In genomic region chr16:30633526-30633925, GRCh38 we compare ENCODE assay signal across 2 cellular contexts.
TF ChIP-seq lines count a peak whose summit lies in the region.

No MANE protein-coding gene starts in this region.

TF ChIP-seq in SK-N-SH, 30 proteins besides CTCF, POLR2A, EP300 and RAD21:
- no peak for TF ChIP-seq IRF3 (IDR thresholded peaks at IDR 0.05; ENCODE audit: low read depth, low read length)
- TF ChIP-seq SMC3 (IDR thresholded peaks at IDR 0.05; ENCODE audit: low read depth, low read length), result no peak
- no peak for TF ChIP-seq USF2 (IDR thresholded peaks at IDR 0.05; ENCODE audit: borderline replicate concordance, low read depth, low read length)
- no peak for TF ChIP-seq USF1 (IDR thresholded peaks at IDR 0.05; ENCODE audit: borderline replicate concordance, low read depth)
- TF ChIP-seq MXI1 (IDR thresholded peaks at IDR 0.05; ENCODE audit: low read depth, low read length), result no peak
- TF ChIP-seq CHD2 (IDR thresholded peaks at IDR 0.05; ENCODE audit: low read length, partially characterized antibody), result no peak
- TF ChIP-seq POLR2AphosphoS5 (IDR thresholded peaks at IDR 0.05; ENCODE audit: low read depth, low read length), result no peak
- TF ChIP-seq NRF1 (IDR thresholded peaks at IDR 0.05; ENCODE audit: low read depth, low read length), result no peak
- TF ChIP-seq SIN3A (IDR thresholded peaks at IDR 0.05; ENCODE audit: borderline replicate concordance, low read depth, low read length), result no peak
- TF ChIP-seq MEF2A (IDR thresholded peaks at IDR 0.05; ENCODE audit: borderline replicate concordance, low read depth), result no peak
- TF ChIP-seq TAF1 (IDR thresholded peaks at IDR 0.05; ENCODE audit: borderline replicate concordance, low read depth, low read length), result no peak
- TF ChIP-seq GABPA (IDR thresholded peaks at IDR 0.05; ENCODE audit: low read depth), result no peak
- no peak for TF ChIP-seq MAX (IDR thresholded peaks at IDR 0.05; ENCODE audit: low read depth)
- TF ChIP-seq TCF12 (IDR thresholded peaks at IDR 0.05), result no peak
- TF ChIP-seq RCOR1 (IDR thresholded peaks at IDR 0.05; ENCODE audit: low read length), result no peak
- TF ChIP-seq PBX3 (IDR thresholded peaks at IDR 0.05), result no peak
- TF ChIP-seq RXRA (IDR thresholded peaks at IDR 0.05; ENCODE audit: borderline replicate concordance, low read depth), result no peak

TF ChIP-seq in SK-N-SH treated with all-trans-retinoic acid at 6 μM for 48 hours, 23 proteins besides CTCF, POLR2A, EP300 and RAD21:
- TF ChIP-seq TSHZ2 (CRISPR knock-in tag; IDR thresholded peaks at IDR 0.05) (no peak), CREB5 (CRISPR knock-in tag; IDR thresholded peaks at IDR 0.05; ENCODE audit: low read depth) (no peak), BACH2 (CRISPR knock-in tag; IDR thresholded peaks at IDR 0.05; ENCODE audit: borderline replicate concordance) (no peak), ESRRG (CRISPR knock-in tag; IDR thresholded peaks at IDR 0.05) (no peak), PATZ1 (CRISPR knock-in tag; IDR thresholded peaks at IDR 0.05; ENCODE audit: borderline replicate concordance) (no peak), GLIS3 (CRISPR knock-in tag; IDR thresholded peaks at IDR 0.05) (no peak), PPARA (CRISPR knock-in tag; IDR thresholded peaks at IDR 0.05; ENCODE audit: borderline replicate concordance) (no peak), ZFP3 (CRISPR knock-in tag; IDR thresholded peaks at IDR 0.05) (no peak), ZNF565 (CRISPR knock-in tag; conservative IDR thresholded peaks at IDR 0.05; ENCODE audit: low read depth) (no peak), TOX (CRISPR knock-in tag; IDR thresholded peaks at IDR 0.05; ENCODE audit: borderline replicate concordance) (no peak), OSR1 (CRISPR knock-in tag; IDR thresholded peaks at IDR 0.05) (no peak), ZC3H10 (CRISPR knock-in tag; IDR thresholded peaks at IDR 0.05) (no peak), ARNTL (CRISPR knock-in tag; IDR thresholded peaks at IDR 0.05; ENCODE audit: borderline replicate concordance, low read depth) (no peak), ISL1 (CRISPR knock-in tag; IDR thresholded peaks at IDR 0.05) (no peak), CSRNP3 (CRISPR knock-in tag; IDR thresholded peaks at IDR 0.05) (no peak), RARB (CRISPR knock-in tag; IDR thresholded peaks at IDR 0.05) (no peak), ZNF70 (CRISPR knock-in tag; IDR thresholded peaks at IDR 0.05) (no peak), CSDC2 (CRISPR knock-in tag; IDR thresholded peaks at IDR 0.05) (no peak), POU6F1 (CRISPR knock-in tag; IDR thresholded peaks at IDR 0.05; ENCODE audit: borderline replicate concordance, low read depth) (no peak)
